1 cellular context compared by ENCODE assay signal in the genomic region with DNA sequence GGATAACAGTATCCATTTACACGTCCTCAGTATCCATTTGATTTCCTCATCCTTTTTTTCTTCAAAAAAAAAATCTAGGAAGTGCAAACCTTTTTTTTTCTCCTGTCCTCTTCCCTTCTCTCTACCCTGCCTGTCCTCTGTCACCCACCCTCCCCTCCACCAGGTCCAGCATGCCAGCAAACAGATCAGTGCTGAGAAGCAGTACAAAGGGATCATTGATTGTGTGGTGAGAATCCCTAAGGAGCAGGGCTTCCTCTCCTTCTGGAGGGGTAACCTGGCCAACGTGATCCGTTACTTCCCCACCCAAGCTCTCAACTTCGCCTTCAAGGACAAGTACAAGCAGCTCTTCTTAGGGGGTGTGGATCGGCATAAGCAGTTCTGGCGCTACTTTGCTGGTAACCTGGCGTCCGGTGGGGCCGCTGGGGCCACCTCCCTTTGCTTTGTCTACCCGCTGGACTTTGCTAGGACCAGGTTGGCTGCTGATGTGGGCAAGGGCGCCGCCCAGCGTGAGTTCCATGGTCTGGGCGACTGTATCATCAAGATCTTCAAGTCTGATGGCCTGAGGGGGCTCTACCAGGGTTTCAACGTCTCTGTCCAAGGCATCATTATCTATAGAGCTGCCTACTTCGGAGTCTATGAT.
TF ChIP-seq lines count a peak whose summit lies in the region.

No MANE protein-coding gene starts in this region.

TF ChIP-seq in H1, 55 proteins besides CTCF, POLR2A, EP300 and RAD21:
- TF ChIP-seq SIN3A (conservative IDR thresholded peaks at IDR 0.05 in 1 of 2, IDR thresholded peaks at IDR 0.05 in 1 of 2; ENCODE audit: low read depth in 1 of 2, low read length in 2 of 2) (no peak), RXRA (IDR thresholded peaks at IDR 0.05; ENCODE audit: insufficient read depth, low read depth, low read length) (no peak), TBP (IDR thresholded peaks at IDR 0.05; ENCODE audit: low read depth, low read length) (no peak), TAF7 (optimal IDR thresholded peaks at IDR 0.05; ENCODE audit: borderline replicate concordance, low read depth, low read length) (no peak), BRCA1 (IDR thresholded peaks at IDR 0.05; ENCODE audit: low read depth, low read length) (no peak), SIRT6 (IDR thresholded peaks at IDR 0.05; ENCODE audit: low read length) (no peak), HDAC2 (IDR thresholded peaks at IDR 0.05; ENCODE audit: borderline replicate concordance in 1 of 2, low read depth in 2 of 2, low read length in 2 of 2) (no peak), SRF (IDR thresholded peaks at IDR 0.05; ENCODE audit: low read depth, low read length) (no peak), ASH2L (IDR thresholded peaks at IDR 0.05; ENCODE audit: low read length) (no peak), SAP30 (IDR thresholded peaks at IDR 0.05; ENCODE audit: insufficient read depth, insufficient replicate concordance, low read length) (no peak), HDAC6 (IDR thresholded peaks at IDR 0.05; ENCODE audit: low read depth, low read length) (no peak), RBBP5 (IDR thresholded peaks at IDR 0.05; ENCODE audit: borderline replicate concordance, low read depth, low read length) (no peak)
- TF ChIP-seq, protein P1, sequence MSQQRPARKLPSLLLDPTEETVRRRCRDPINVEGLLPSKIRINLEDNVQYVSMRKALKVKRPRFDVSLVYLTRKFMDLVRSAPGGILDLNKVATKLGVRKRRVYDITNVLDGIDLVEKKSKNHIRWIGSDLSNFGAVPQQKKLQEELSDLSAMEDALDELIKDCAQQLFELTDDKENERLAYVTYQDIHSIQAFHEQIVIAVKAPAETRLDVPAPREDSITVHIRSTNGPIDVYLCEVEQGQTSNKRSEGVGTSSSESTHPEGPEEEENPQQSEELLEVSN (IDR thresholded peaks at IDR 0.05), result no peak
